12 cellular contexts compared by ENCODE assay signal in the genomic region with DNA sequence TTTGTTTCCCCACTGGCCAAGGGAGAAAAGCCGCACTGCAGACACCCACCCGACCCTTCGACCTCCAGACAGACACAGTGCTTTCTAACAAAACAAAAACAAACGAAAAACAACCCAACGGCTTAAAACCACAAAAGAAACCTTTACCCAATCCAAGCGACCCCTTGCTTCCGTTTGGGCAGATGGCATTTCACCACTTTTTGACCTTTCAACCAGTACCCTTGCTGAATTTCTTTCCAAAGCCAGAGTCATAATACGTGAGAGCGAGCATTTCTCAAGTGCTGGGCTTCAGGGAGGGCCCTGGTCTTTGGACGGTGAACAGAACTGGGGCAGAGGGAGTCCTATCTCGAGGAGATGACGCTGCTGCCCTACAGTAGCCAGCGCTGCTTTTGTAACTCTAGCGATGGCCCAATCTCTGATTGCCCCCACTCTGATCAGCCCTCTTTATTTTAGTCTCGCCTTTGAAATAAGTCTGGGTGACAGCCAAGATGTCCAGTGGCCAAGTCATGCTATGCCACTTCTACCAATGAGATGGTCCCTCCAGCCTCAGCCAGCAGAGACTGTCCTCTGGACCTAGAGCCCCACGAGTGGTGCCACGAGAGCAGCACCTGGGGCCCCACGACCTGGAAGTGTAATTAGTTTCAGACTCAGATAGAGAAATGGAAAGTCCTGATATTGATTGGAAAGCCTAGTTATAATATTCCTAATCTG. TPM values are rescaled to one million over a fixed set of nuclear protein-coding genes. Genes with fewer than 3 reads are reported as not detected.
DNase-seq lines count a peak whose midpoint lies in the region; ATAC-seq and TF ChIP-seq lines count a peak whose summit lies in the region.
"Had no signal": no experiment of that assay in that cellular context is flagged by ENCODE, and none has a peak within 500 bp of the region (broad histone marks: within the 10 kb centered on the region; RNA-seq: fewer than 3 reads in every experiment).

No MANE protein-coding gene starts in this region.

- H2BK15ac ChIP-seq in mesenchymal stem cell (ENCODE audit: low read depth, poor library complexity, severe bottlenecking): no peak overlapping the region

- no peak overlapping the region for H2AFZ ChIP-seq in mesenchymal stem cell (ENCODE audit: low read depth, low read length)
- H2AFZ ChIP-seq: GM23248 had no signal

- 51% methylated on average over 18 of the region's 18 CpGs for WGBS in mesenchymal stem cell

- TF ChIP-seq CTCF in type B pancreatic cell (conservative IDR thresholded peaks at IDR 0.05): no peak

- H2BK12ac ChIP-seq in mesenchymal stem cell (ENCODE audit: low read length in 2 of 2): no peak overlapping the region

- H3K4me1 ChIP-seq in adipocyte (ENCODE audit: control insufficient read depth, insufficient read depth, low read length): peaks cover 37% of the 10 kb centered on the region
- H3K4me1 ChIP-seq in mesenchymal stem cell (ENCODE audit: control insufficient read depth, insufficient read depth, low read depth, low read length): peaks cover 6% of the 10 kb centered on the region

- H3K4me3 Mint-ChIP-seq in activated T-cell treated with anti-CD3 and anti-CD28 coated beads, Interleukin-2, amount 50 U/mL, for 72 hours: peak overlapping the region; percentile 8 to 28
- H3K4me3 Mint-ChIP-seq in type B pancreatic cell: no peak overlapping the region

- no peak for DNase-seq in activated T-cell treated with anti-CD3 and anti-CD28 coated beads, Interleukin-2, amount 50 U/mL, for 72 hours
- DNase-seq in activated T-cell treated with anti-CD3 and anti-CD28 coated beads, Interleukin-2, amount 50 U/mL, for 48 hours: no peak
- DNase-seq in adipocyte (ENCODE audit: low read depth) (no peak), mesenchymal stem cell (peak; percentile 83), type B pancreatic cell (ENCODE audit: extremely low spot score, unreplicated experiment) (no peak), DMS 273 (lab: John Stamatoyannopoulos, UW; ENCODE audit: unreplicated experiment) (no peak)
- no peak for DNase-seq in stimulated activated CD4-positive, alpha-beta T cell treated with anti-CD3 and anti-CD28 coated beads, Interleukin-12 subunit alpha, Interleukin-12 subunit beta, amount 100 ng/mL, for 4 hours
- DNase-seq: activated CD4-positive, alpha-beta T cell treated with anti-CD3 and anti-CD28 coated beads for 1 hour; GM23248; NCI-H524 had no signal

- H3K79me1 ChIP-seq in mesenchymal stem cell (replicated peaks; ENCODE audit: low read length, poor library complexity, severe bottlenecking): no peaks in the 10 kb centered on the region

- H3K36me3 ChIP-seq in adipocyte (ENCODE audit: control insufficient read depth, insufficient read depth, low read length, severe bottlenecking) (no peaks in the 10 kb centered on the region), mesenchymal stem cell (ENCODE audit: control insufficient read depth in 1 of 2, insufficient read depth in 2 of 2, low read depth in 1 of 2, low read length in 2 of 2) (no peaks in the 10 kb centered on the region)

- no peak overlapping the region for H3K14ac ChIP-seq in mesenchymal stem cell (ENCODE audit: low read length in 2 of 2)

- H2AK5ac ChIP-seq in mesenchymal stem cell (ENCODE audit: low read length, severe bottlenecking): no peak overlapping the region

- no peak overlapping the region for H4K91ac ChIP-seq in mesenchymal stem cell (ENCODE audit: low read length)

- no peak for ATAC-seq in activated T-cell treated with anti-CD3 and anti-CD28 coated beads, Interleukin-2, amount 50 U/mL, for 72 hours (replicated peaks in 1 of 2)
- no peak for ATAC-seq in GM21576 (IDR thresholded peaks at IDR 0.05; ENCODE audit: unreplicated experiment)

- H3K18ac ChIP-seq in mesenchymal stem cell (ENCODE audit: low read depth in 1 of 2, low read length in 2 of 2): no peak overlapping the region

- H4K8ac ChIP-seq in mesenchymal stem cell (ENCODE audit: low read length): no peak overlapping the region

- H3K36me3 Mint-ChIP-seq in activated T-cell treated with anti-CD3 and anti-CD28 coated beads, Interleukin-2, amount 50 U/mL, for 72 hours (ENCODE audit: insufficient read depth in 2 of 2): no peaks in the 10 kb centered on the region
- peaks cover 12% of the 10 kb centered on the region for H3K36me3 Mint-ChIP-seq in type B pancreatic cell

- peak overlapping the region; percentile 43 for H3K27ac Mint-ChIP-seq in activated T-cell treated with anti-CD3 and anti-CD28 coated beads, Interleukin-2, amount 50 U/mL, for 72 hours
- H3K27ac Mint-ChIP-seq in type B pancreatic cell: peak overlapping the region; percentile 99

- no peak overlapping the region for H3K23ac ChIP-seq in mesenchymal stem cell (ENCODE audit: low read length in 2 of 2)

- no peak overlapping the region for H3K4me3 ChIP-seq in adipocyte (ENCODE audit: low read length)
- H3K4me3 ChIP-seq in mesenchymal stem cell (ENCODE audit: insufficient read depth in 1 of 2, low read depth in 1 of 2, low read length in 2 of 2): no peak overlapping the region
- H3K4me3 ChIP-seq: GM23248 had no signal

- H2BK120ac ChIP-seq in mesenchymal stem cell (ENCODE audit: low read depth, low read length): no peak overlapping the region

- peaks cover 25% of the 10 kb centered on the region for H3K4me1 Mint-ChIP-seq in activated T-cell treated with anti-CD3 and anti-CD28 coated beads, Interleukin-2, amount 50 U/mL, for 72 hours (ENCODE audit: low read depth)
- H3K4me1 Mint-ChIP-seq in type B pancreatic cell (ENCODE audit: unreplicated experiment): peaks cover 10% of the 10 kb centered on the region

- no peaks in the 10 kb centered on the region for H3K27me3 Mint-ChIP-seq in activated T-cell treated with anti-CD3 and anti-CD28 coated beads, Interleukin-2, amount 50 U/mL, for 72 hours (ENCODE audit: low read depth)
- peaks cover 13% of the 10 kb centered on the region for H3K27me3 Mint-ChIP-seq in type B pancreatic cell

- no peak overlapping the region for H2BK5ac ChIP-seq in mesenchymal stem cell (ENCODE audit: low read depth, low read length, poor library complexity, severe bottlenecking)

- H3K4ac ChIP-seq in mesenchymal stem cell (ENCODE audit: low read depth in 1 of 2, low read length in 2 of 2): no peak overlapping the region

- no peaks in the 10 kb centered on the region for H3K27me3 ChIP-seq in adipocyte (replicated peaks; ENCODE audit: control insufficient read depth, insufficient read depth, low read length)
- H3K27me3 ChIP-seq in mesenchymal stem cell (ENCODE audit: control insufficient read depth in 1 of 2, insufficient read depth in 1 of 2, low read length in 2 of 2): no peaks in the 10 kb centered on the region

- H3K9me3 ChIP-seq in adipocyte (ENCODE audit: control insufficient read depth, low read length) (no peaks in the 10 kb centered on the region), mesenchymal stem cell (ENCODE audit: control insufficient read depth, low read length) (no peaks in the 10 kb centered on the region)

- H3K27ac ChIP-seq in mesenchymal stem cell (ENCODE audit: low read length, poor library complexity, severe bottlenecking): no peak overlapping the region
- H3K27ac ChIP-seq: GM23248 had no signal

- H3K4me2 ChIP-seq in mesenchymal stem cell (ENCODE audit: low read length, poor library complexity, severe bottlenecking): no peak overlapping the region

- H3K9me3 Mint-ChIP-seq in activated T-cell treated with anti-CD3 and anti-CD28 coated beads, Interleukin-2, amount 50 U/mL, for 72 hours: no peaks in the 10 kb centered on the region
- peaks cover 7% of the 10 kb centered on the region for H3K9me3 Mint-ChIP-seq in type B pancreatic cell

- H3K9ac ChIP-seq in adipocyte (ENCODE audit: low read length) (peak overlapping the region; percentile 35), mesenchymal stem cell (ENCODE audit: low read length) (no peak overlapping the region)
- H3K9ac ChIP-seq: GM23248 had no signal

RNA-seq across cellular contexts. Expression of a gene that starts 21.9 kb away (rescaled TPM):
- total RNA-seq in activated T-cell treated with anti-CD3 and anti-CD28 coated beads, Interleukin-2, amount 50 U/mL, for 72 hours: 10 to 100 TPM; 37.0 to 43.5 TPM
- polyA plus RNA-seq in mesenchymal stem cell (2013, experiment 1 of 2): 34.4 TPM
- polyA plus RNA-seq in mesenchymal stem cell (2013, experiment 2 of 2): 34.5 TPM
- total RNA-seq in type B pancreatic cell (ENCODE audit: low replicate concordance): 49.2 and 103 TPM in 2 replicates

RNA-seq across cellular contexts. Expression of a gene that starts 40.0 kb away (rescaled TPM):
- under 1 TPM; 0.22 to 0.51 TPM for total RNA-seq in activated T-cell treated with anti-CD3 and anti-CD28 coated beads, Interleukin-2, amount 50 U/mL, for 72 hours
- polyA plus RNA-seq in mesenchymal stem cell (2013, experiment 1 of 2): 14.1 TPM
- polyA plus RNA-seq in mesenchymal stem cell (2013, experiment 2 of 2): 16.0 TPM
- total RNA-seq in type B pancreatic cell (ENCODE audit: low replicate concordance): 11.3 and 42.9 TPM in 2 replicates
- total RNA-seq: HT-29 had no signal
